1 cellular context compared by ENCODE assay signal in the genomic region with DNA sequence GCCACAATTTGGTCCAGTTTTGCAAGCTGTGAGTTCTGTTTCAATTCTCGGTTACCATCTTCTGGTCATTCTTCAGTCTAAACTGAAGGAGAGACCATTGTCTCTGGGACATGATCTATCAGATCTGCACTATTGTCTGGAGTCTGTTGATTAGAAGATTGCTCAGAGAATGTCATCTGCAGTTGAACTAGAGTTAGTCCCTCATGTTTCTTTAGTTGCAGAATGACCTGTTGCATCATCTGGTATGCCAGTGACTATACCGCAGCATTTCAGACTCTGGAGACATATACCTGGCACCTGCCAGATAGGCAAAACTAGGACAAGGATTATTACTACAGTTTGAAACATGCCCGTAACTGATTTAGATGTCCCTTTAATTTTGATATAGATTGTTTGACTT.
A peak's percentile ranks its signal among the peaks of the same experiment; 100 is the strongest.
TF ChIP-seq lines count a peak whose summit lies in the region.

No MANE protein-coding gene starts in this region.

TF ChIP-seq in K562, 482 proteins besides CTCF, POLR2A, EP300 and RAD21 (continued from another document):
- TF ChIP-seq, protein P1, sequence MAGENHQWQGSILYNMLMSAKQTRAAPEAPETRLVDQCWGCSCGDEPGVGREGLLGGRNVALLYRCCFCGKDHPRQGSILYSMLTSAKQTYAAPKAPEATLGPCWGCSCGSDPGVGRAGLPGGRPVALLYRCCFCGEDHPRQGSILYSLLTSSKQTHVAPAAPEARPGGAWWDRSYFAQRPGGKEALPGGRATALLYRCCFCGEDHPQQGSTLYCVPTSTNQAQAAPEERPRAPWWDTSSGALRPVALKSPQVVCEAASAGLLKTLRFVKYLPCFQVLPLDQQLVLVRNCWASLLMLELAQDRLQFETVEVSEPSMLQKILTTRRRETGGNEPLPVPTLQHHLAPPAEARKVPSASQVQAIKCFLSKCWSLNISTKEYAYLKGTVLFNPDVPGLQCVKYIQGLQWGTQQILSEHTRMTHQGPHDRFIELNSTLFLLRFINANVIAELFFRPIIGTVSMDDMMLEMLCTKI (IDR thresholded peaks at IDR 0.05; ENCODE audit: partially characterized antibody): no peak
- TF ChIP-seq, protein P2, sequence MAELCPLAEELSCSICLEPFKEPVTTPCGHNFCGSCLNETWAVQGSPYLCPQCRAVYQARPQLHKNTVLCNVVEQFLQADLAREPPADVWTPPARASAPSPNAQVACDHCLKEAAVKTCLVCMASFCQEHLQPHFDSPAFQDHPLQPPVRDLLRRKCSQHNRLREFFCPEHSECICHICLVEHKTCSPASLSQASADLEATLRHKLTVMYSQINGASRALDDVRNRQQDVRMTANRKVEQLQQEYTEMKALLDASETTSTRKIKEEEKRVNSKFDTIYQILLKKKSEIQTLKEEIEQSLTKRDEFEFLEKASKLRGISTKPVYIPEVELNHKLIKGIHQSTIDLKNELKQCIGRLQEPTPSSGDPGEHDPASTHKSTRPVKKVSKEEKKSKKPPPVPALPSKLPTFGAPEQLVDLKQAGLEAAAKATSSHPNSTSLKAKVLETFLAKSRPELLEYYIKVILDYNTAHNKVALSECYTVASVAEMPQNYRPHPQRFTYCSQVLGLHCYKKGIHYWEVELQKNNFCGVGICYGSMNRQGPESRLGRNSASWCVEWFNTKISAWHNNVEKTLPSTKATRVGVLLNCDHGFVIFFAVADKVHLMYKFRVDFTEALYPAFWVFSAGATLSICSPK (IDR thresholded peaks at IDR 0.05; ENCODE audit: borderline replicate concordance): no peak
- TF ChIP-seq CEBPG (CRISPR knock-in tag; IDR thresholded peaks at IDR 0.05) (no peak), CEBPG (tag; conservative IDR thresholded peaks at IDR 0.05 in 1 of 2, IDR thresholded peaks at IDR 0.05 in 1 of 2) (peak; percentile 70 to 82), ZNF23 (CRISPR knock-in tag; IDR thresholded peaks at IDR 0.05) (no peak), MEF2D (tag; conservative IDR thresholded peaks at IDR 0.05; ENCODE audit: low read depth) (no peak), HIVEP1 (CRISPR knock-in tag; IDR thresholded peaks at IDR 0.05) (no peak), NFXL1 (CRISPR knock-in tag; IDR thresholded peaks at IDR 0.05) (no peak), HNRNPK (IDR thresholded peaks at IDR 0.05; ENCODE audit: low read depth, low read length, poor library complexity, severe bottlenecking) (no peak), RBM15 (IDR thresholded peaks at IDR 0.05; ENCODE audit: insufficient read depth, low read length) (no peak), KHSRP (IDR thresholded peaks at IDR 0.05) (no peak), DPF2 (IDR thresholded peaks at IDR 0.05) (no peak), FIP1L1 (IDR thresholded peaks at IDR 0.05; ENCODE audit: low read depth, low read length, poor library complexity, severe bottlenecking) (no peak), ZNF507 (tag; conservative IDR thresholded peaks at IDR 0.05) (no peak), ZNF77 (CRISPR knock-in tag; IDR thresholded peaks at IDR 0.05) (no peak), BACH1 (tag; IDR thresholded peaks at IDR 0.05) (no peak)
- TF ChIP-seq, protein P3, sequence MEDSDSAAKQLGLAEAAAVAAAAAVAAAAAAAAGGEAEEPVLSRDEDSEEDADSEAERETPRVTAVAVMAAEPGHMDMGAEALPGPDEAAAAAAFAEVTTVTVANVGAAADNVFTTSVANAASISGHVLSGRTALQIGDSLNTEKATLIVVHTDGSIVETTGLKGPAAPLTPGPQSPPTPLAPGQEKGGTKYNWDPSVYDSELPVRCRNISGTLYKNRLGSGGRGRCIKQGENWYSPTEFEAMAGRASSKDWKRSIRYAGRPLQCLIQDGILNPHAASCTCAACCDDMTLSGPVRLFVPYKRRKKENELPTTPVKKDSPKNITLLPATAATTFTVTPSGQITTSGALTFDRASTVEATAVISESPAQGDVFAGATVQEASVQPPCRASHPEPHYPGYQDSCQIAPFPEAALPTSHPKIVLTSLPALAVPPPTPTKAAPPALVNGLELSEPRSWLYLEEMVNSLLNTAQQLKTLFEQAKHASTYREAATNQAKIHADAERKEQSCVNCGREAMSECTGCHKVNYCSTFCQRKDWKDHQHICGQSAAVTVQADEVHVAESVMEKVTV (CRISPR knock-in tag; IDR thresholded peaks at IDR 0.05): no peak
- TF ChIP-seq, protein P4, sequence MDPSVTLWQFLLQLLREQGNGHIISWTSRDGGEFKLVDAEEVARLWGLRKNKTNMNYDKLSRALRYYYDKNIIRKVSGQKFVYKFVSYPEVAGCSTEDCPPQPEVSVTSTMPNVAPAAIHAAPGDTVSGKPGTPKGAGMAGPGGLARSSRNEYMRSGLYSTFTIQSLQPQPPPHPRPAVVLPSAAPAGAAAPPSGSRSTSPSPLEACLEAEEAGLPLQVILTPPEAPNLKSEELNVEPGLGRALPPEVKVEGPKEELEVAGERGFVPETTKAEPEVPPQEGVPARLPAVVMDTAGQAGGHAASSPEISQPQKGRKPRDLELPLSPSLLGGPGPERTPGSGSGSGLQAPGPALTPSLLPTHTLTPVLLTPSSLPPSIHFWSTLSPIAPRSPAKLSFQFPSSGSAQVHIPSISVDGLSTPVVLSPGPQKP (CRISPR knock-in tag; IDR thresholded peaks at IDR 0.05): no peak
- TF ChIP-seq, protein P5, sequence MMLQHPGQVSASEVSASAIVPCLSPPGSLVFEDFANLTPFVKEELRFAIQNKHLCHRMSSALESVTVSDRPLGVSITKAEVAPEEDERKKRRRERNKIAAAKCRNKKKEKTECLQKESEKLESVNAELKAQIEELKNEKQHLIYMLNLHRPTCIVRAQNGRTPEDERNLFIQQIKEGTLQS (IDR thresholded peaks at IDR 0.05): peak; percentile 77
- TF ChIP-seq, protein P5 (CRISPR knock-in tag; conservative IDR thresholded peaks at IDR 0.05): no peak
- TF ChIP-seq, protein P6, sequence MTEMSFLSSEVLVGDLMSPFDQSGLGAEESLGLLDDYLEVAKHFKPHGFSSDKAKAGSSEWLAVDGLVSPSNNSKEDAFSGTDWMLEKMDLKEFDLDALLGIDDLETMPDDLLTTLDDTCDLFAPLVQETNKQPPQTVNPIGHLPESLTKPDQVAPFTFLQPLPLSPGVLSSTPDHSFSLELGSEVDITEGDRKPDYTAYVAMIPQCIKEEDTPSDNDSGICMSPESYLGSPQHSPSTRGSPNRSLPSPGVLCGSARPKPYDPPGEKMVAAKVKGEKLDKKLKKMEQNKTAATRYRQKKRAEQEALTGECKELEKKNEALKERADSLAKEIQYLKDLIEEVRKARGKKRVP (CRISPR knock-in tag; IDR thresholded peaks at IDR 0.05): peak; percentile 81
